ENCODE assay signal across 1 cellular context in genomic region chr7:1586827-1587705, GRCh38.
TF ChIP-seq lines count a peak whose summit lies in the region.

No MANE protein-coding gene starts in this region.

TF ChIP-seq in HepG2, 621 proteins besides CTCF, POLR2A, EP300 and RAD21:
- TF ChIP-seq ZNF652 (CRISPR knock-in tag; IDR thresholded peaks at IDR 0.05; ENCODE audit: borderline replicate concordance, low read depth) (no peak), BHLHE40 (IDR thresholded peaks at IDR 0.05; ENCODE audit: low read length) (0 out of 2 replicates have a peak, but pooled peaks have one; percentile 23), MAF1 (CRISPR knock-in tag; IDR thresholded peaks at IDR 0.05; ENCODE audit: borderline replicate concordance) (no peak), ZNF687 (CRISPR knock-in tag; IDR thresholded peaks at IDR 0.05) (peak; percentile 10; the same call in 1 of the 2 replicates), ARID5B (CRISPR knock-in tag; IDR thresholded peaks at IDR 0.05) (0 out of 2 replicates have a peak, but pooled peaks have one; percentile 14), RARA (CRISPR knock-in tag; IDR thresholded peaks at IDR 0.05) (peak; percentile 83), RXRB (CRISPR knock-in tag; IDR thresholded peaks at IDR 0.05; ENCODE audit: borderline replicate concordance) (peak; percentile 18; the same call in 1 of the 2 replicates)
- TF ChIP-seq, protein P1, sequence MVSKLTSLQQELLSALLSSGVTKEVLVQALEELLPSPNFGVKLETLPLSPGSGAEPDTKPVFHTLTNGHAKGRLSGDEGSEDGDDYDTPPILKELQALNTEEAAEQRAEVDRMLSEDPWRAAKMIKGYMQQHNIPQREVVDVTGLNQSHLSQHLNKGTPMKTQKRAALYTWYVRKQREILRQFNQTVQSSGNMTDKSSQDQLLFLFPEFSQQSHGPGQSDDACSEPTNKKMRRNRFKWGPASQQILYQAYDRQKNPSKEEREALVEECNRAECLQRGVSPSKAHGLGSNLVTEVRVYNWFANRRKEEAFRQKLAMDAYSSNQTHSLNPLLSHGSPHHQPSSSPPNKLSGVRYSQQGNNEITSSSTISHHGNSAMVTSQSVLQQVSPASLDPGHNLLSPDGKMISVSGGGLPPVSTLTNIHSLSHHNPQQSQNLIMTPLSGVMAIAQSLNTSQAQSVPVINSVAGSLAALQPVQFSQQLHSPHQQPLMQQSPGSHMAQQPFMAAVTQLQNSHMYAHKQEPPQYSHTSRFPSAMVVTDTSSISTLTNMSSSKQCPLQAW (CRISPR knock-in tag; IDR thresholded peaks at IDR 0.05), result peak; percentile 47; the same call in 1 of the 2 replicates
- TF ChIP-seq, protein P2, sequence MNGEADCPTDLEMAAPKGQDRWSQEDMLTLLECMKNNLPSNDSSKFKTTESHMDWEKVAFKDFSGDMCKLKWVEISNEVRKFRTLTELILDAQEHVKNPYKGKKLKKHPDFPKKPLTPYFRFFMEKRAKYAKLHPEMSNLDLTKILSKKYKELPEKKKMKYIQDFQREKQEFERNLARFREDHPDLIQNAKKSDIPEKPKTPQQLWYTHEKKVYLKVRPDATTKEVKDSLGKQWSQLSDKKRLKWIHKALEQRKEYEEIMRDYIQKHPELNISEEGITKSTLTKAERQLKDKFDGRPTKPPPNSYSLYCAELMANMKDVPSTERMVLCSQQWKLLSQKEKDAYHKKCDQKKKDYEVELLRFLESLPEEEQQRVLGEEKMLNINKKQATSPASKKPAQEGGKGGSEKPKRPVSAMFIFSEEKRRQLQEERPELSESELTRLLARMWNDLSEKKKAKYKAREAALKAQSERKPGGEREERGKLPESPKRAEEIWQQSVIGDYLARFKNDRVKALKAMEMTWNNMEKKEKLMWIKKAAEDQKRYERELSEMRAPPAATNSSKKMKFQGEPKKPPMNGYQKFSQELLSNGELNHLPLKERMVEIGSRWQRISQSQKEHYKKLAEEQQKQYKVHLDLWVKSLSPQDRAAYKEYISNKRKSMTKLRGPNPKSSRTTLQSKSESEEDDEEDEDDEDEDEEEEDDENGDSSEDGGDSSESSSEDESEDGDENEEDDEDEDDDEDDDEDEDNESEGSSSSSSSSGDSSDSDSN (CRISPR knock-in tag; IDR thresholded peaks at IDR 0.05), result peak; percentile 48; the same call in 1 of the 2 replicates
